ENCODE assay signal across 1 cellular context in the genomic region with DNA sequence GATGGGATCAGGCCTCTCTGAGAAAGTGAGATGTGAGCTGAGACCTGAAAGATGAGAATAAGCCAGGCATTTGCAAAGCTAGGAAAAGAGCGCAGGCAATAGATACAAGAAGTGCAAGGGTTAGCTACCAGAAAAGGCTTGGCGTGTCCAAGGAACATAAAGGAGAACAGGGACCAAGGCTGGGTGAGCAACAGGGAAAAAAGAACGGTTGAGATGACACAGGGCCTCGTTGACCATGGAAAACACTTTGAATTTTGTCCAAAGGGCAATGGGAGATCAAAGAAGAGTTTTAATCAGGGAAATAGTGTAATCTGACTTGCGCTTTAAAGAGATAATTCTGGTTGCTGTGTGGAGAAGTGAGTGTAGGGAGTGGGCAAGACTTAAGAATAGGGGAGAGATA.
TF ChIP-seq lines count a peak whose summit lies in the region.

No MANE protein-coding gene starts in this region.

TF ChIP-seq in K562, 482 proteins besides CTCF, POLR2A, EP300 and RAD21:
- TF ChIP-seq PRDM10 (IDR thresholded peaks at IDR 0.05; ENCODE audit: partially characterized antibody) (peak; percentile 50), ZNF3 (CRISPR knock-in tag; IDR thresholded peaks at IDR 0.05) (no peak)
